Comparison of ENCODE assay signal across 15 cellular contexts in the genomic region with DNA sequence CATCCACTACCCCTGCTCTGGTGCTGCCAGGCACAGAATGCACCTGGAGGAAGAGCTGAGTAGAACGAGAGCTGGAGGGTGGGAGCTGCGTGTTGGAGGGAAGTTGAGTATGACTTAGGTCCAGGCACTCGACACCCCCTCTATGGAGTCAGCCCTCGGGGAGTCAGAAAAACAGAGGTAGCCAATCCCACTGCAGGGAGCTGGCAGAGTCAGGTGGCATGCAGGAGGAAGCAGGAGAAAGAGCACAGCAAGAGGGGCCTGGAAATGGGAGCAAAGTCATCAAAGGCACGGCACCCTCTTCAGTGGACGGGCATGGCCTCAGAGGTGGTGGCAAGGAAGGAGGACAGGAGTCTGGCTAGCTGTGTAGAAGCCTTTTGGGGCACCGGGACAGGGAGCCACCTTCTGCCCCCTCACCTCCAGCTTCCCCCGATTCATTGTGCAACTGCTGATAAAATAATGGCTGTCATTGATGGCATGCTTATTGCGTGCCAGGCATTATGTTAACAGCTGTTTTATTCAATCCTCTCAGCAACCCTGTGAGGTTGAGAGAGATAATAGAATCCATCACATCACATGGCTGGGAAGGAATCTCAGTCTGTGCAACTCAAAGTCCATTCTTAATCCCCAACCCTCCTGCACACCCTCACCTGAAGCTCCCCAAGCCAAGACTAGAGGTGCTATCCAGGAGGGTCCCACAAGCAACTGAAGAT. TPM values are rescaled to one million over a fixed set of nuclear protein-coding genes. Genes with fewer than 3 reads are reported as not detected.
A peak's percentile ranks its signal among the peaks of the same experiment; 100 is the strongest.
DNase-seq lines count a peak whose midpoint lies in the region; ATAC-seq and TF ChIP-seq lines count a peak whose summit lies in the region.
"Had no signal": no experiment of that assay in that cellular context is flagged by ENCODE, and none has a peak within 500 bp of the region (broad histone marks: within the 10 kb centered on the region; RNA-seq: fewer than 3 reads in every experiment).

No MANE protein-coding gene starts in this region.

- no peaks in the 10 kb centered on the region for H3K9me3 ChIP-seq in right atrium auricular region
- no peaks in the 10 kb centered on the region for H3K9me3 ChIP-seq in gastrocnemius medialis
- H3K9me3 ChIP-seq in thyroid gland, result no peaks in the 10 kb centered on the region
- H3K9me3 ChIP-seq: prostate gland had no signal

- ATAC-seq in gastrocnemius medialis, result no peak
- no peak for ATAC-seq in GM21723 (IDR thresholded peaks at IDR 0.05; ENCODE audit: unreplicated experiment)

- H3K4me1 ChIP-seq in right atrium auricular region (peaks cover 0 to 70% of the 10 kb centered on the region in 2 donors), gastrocnemius medialis (peaks cover 60 to 66% of the 10 kb centered on the region in 2 donors), thyroid gland (peaks cover 9 to 48% of the 10 kb centered on the region in 2 donors)
- H3K4me1 ChIP-seq: prostate gland had no signal

- no peak for TF ChIP-seq POLR2A in gastrocnemius medialis (IDR thresholded peaks at IDR 0.05)
- no peak for TF ChIP-seq POLR2A in thyroid gland (IDR thresholded peaks at IDR 0.05)

- H3K36me3 ChIP-seq in right atrium auricular region (no peaks in the 10 kb centered on the region), gastrocnemius medialis (no peaks in the 10 kb centered on the region), thyroid gland (no peaks in the 10 kb centered on the region)
- H3K36me3 ChIP-seq: prostate gland had no signal

- TF ChIP-seq CTCF in right atrium auricular region (IDR thresholded peaks at IDR 0.05), result no peak
- TF ChIP-seq CTCF in gastrocnemius medialis (IDR thresholded peaks at IDR 0.05 in 4 of 5, conservative IDR thresholded peaks at IDR 0.05 in 1 of 5), result no peak
- TF ChIP-seq CTCF in thyroid gland (IDR thresholded peaks at IDR 0.05), result no peak

- WGBS in thyroid gland, 2 donors, result 90 to 98% methylated on average over 9 of the region's 9 CpGs

- H3K4me3 ChIP-seq in right atrium auricular region, result no peak overlapping the region
- no peak overlapping the region for H3K4me3 ChIP-seq in gastrocnemius medialis
- H3K4me3 ChIP-seq in thyroid gland (replicated peaks in 1 of 3), result no peak overlapping the region
- H3K4me3 ChIP-seq: prostate gland had no signal

- in situ Hi-C loops in gastrocnemius medialis (cut with MboI; ENCODE audit: low sequenced_read_pairs in 4 of 4), result no loop called here

- intact Hi-C loops in gastrocnemius medialis (cut with DNase I; ENCODE audit: low total_unique reads) (no loop called here), thyroid gland (cut with DNase I) (no loop called here)

- H3K27ac ChIP-seq in right atrium auricular region (peak overlapping the region; percentile 77 to 90), gastrocnemius medialis (peak overlapping the region; percentile 91 to 94 (median 93)), thyroid gland (no peak overlapping the region)
- H3K27ac ChIP-seq: prostate gland had no signal

- H3K27me3 ChIP-seq in right atrium auricular region, result no peaks in the 10 kb centered on the region
- no peaks in the 10 kb centered on the region for H3K27me3 ChIP-seq in gastrocnemius medialis
- H3K27me3 ChIP-seq in thyroid gland, result no peaks in the 10 kb centered on the region

- DNase-seq in COLO829 (ENCODE audit: low spot score), result peak; percentile 40
- DNase-seq in SHP77 treated with DMSO at 0.1 percent for 48 hours (lab: John Stamatoyannopoulos, UW), result peak; percentile 14
- peak; percentile 50 for DNase-seq in right atrium auricular region (ENCODE audit: low spot score)
- DNase-seq in gastrocnemius medialis, result no peak
- no peak for DNase-seq in NCI-H748 (lab: John Stamatoyannopoulos, UW; ENCODE audit: unreplicated experiment)
- DNase-seq in thyroid gland, result no peak
- DNase-seq in NCI-H774 (lab: John Stamatoyannopoulos, UW), result no peak
- DNase-seq: activated CD4-positive, alpha-beta T cell treated with anti-CD3 and anti-CD28 coated beads, Interleukin-2, amount 50 U/mL, for 4 hours; activated naive CD8-positive, alpha-beta T cell treated with anti-CD3 and anti-CD28 coated beads, Interleukin-2, amount 50 U/mL, for 24 hours; activated T-cell treated with anti-CD3 and anti-CD28 coated beads, Interleukin-2, amount 50 U/mL, for 48 hours; cerebellar nuclear complex; kidney; NCI-H1105 had no signal

RNA-seq across cellular contexts. Expression of a gene that starts 42.0 kb away (rescaled TPM):
- total RNA-seq in right atrium auricular region, result 100 to 1,000 TPM in 1 of 2 donors, 10 to 100 TPM in 1; 86.1 to 115 TPM
- total RNA-seq in gastrocnemius medialis, result 100 to 1,000 TPM; 281 to 590 (median 339) TPM
- 100 to 1,000 TPM in 3 of 4 donors, 10 to 100 TPM in 1; 87.8 to 142 (median 124) TPM for total RNA-seq in thyroid gland

Comparison
In these comparisons a context has a peak if more than half of its experiments do, and no peak if none do; other contexts are left out.
1. DNase-seq: peak in COLO829 (single experiment), SHP77 treated with DMSO at 0.1 percent for 48 hours (single experiment) and right atrium auricular region (single experiment); none in gastrocnemius medialis (0 of 2), NCI-H748 (single experiment), thyroid gland (0 of 2) and NCI-H774 (single experiment).
2. H3K27ac ChIP-seq: peak in right atrium auricular region (2 of 2) and gastrocnemius medialis (4 of 4); none in thyroid gland (0 of 3).